ENCODE assay signal across 16 cellular contexts in the genomic region with DNA sequence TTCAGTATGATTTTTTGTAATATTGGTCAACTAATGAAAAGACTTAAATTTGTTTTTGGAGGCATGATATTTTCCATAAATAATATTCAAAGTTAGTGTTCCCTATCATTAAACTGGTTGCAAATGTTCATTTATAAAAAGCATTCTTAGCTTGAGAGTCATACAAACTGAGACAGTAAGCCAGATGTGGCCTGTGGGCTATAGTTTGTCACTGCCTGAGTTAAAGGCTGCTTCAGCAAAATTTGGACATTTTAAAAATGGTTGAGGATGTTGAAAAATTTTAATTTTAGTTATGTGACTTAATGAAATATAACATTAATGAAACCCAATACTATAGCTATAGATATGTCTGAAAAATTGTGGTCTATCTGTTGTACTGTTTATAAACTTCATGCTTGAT.
"Had no signal": no experiment of that assay in that cellular context is flagged by ENCODE, and none has a peak within 500 bp of the region (broad histone marks: within the 10 kb centered on the region; RNA-seq: fewer than 3 reads in every experiment).

No MANE protein-coding gene starts in this region.

- H3K4me3 Mint-ChIP-seq: activated naive CD4-positive, alpha-beta T cell treated with anti-CD3 and anti-CD28 coated beads, Interleukin-2, amount 50 U/mL, for 24 hours; nephron; T-cell; type B pancreatic cell had no signal

- DNase-seq: activated CD4-positive, alpha-beta T cell treated with anti-CD3 and anti-CD28 coated beads for 48 hours; activated T-cell treated with anti-CD3 and anti-CD28 coated beads for 4 hours; amygdala; kidney; left ventricle myocardium inferior; mesendoderm; stimulated activated CD4-positive, alpha-beta T cell treated with anti-CD3 and anti-CD28 coated beads, Interleukin-2, amount 100 ng/mL, for 48 hours; stimulated activated naive CD8-positive, alpha-beta T cell treated with anti-CD3 and anti-CD28 coated beads, Interleukin-15, Interleukin-2, amounts not matched to agents 100 U/mL and 50 U/mL, for 24 hours; T-cell had no signal

- H3K27ac Mint-ChIP-seq: activated naive CD4-positive, alpha-beta T cell treated with anti-CD3 and anti-CD28 coated beads, Interleukin-2, amount 50 U/mL, for 24 hours; activated T-helper 2 cell treated with anti-CD3 and anti-CD28 coated beads, Interferon-gamma antibody, Interleukin-2, Interleukin-4, amounts not matched to agents 10 μg/mL and 5 μg/mL and 100 μg/mL, durations not matched to agents 14 hours and 24 hours and 36 hours; nephron; T-cell; type B pancreatic cell had no signal

- H3K4me1 ChIP-seq: gastroesophageal sphincter, left ventricle myocardium inferior, suprapubic skin had no signal

- H3K9me3 Mint-ChIP-seq: activated T-helper 2 cell treated with anti-CD3 and anti-CD28 coated beads, Interferon-gamma antibody, Interleukin-2, Interleukin-4, amounts not matched to agents 10 μg/mL and 5 μg/mL and 100 μg/mL, durations not matched to agents 14 hours and 24 hours and 36 hours; nephron; type B pancreatic cell had no signal

- H3K27me3 ChIP-seq: gastroesophageal sphincter, suprapubic skin had no signal

- H3K9me3 ChIP-seq: gastroesophageal sphincter, left ventricle myocardium inferior, suprapubic skin had no signal

- H3K4me3 ChIP-seq: gastroesophageal sphincter, left ventricle myocardium inferior, suprapubic skin had no signal

- H3K36me3 ChIP-seq: gastroesophageal sphincter, left ventricle myocardium inferior, suprapubic skin had no signal

- H3K27me3 Mint-ChIP-seq: activated naive CD4-positive, alpha-beta T cell treated with anti-CD3 and anti-CD28 coated beads, Interleukin-2, amount 50 U/mL, for 24 hours; T-cell had no signal

- H3K4me1 Mint-ChIP-seq: activated naive CD4-positive, alpha-beta T cell treated with anti-CD3 and anti-CD28 coated beads, Interleukin-2, amount 50 U/mL, for 24 hours; nephron; T-cell had no signal

- H3K36me3 Mint-ChIP-seq: activated naive CD4-positive, alpha-beta T cell treated with anti-CD3 and anti-CD28 coated beads, Interleukin-2, amount 50 U/mL, for 24 hours; T-cell; type B pancreatic cell had no signal

- ATAC-seq: esophagus mucosa; gastroesophageal sphincter; stimulated activated naive CD8-positive, alpha-beta T cell treated with anti-CD3 and anti-CD28 coated beads, Interleukin-15, Interleukin-2, amounts not matched to agents 100 U/mL and 50 U/mL, for 24 hours; T-cell had no signal

- H3K27ac ChIP-seq: gastroesophageal sphincter, left ventricle myocardium inferior, suprapubic skin had no signal
